ENCODE assay signal across 16 cellular contexts in genomic region chr2:177478029-177478428, GRCh38.
"Had no signal": no experiment of that assay in that cellular context is flagged by ENCODE, and none has a peak within 500 bp of the region (broad histone marks: within the 10 kb centered on the region; RNA-seq: fewer than 3 reads in every experiment).

No MANE protein-coding gene starts in this region.

- H3K4me1 ChIP-seq: colonic mucosa, gastroesophageal sphincter, prostate gland had no signal

- H3K27me3 ChIP-seq: body of pancreas, colonic mucosa, gastroesophageal sphincter, heart left ventricle, tibial nerve had no signal

- H3K36me3 ChIP-seq: colonic mucosa, prostate gland had no signal

- DNase-seq: activated T-cell treated with anti-CD3 and anti-CD28 coated beads for 4 hours; amygdala; body of pancreas; central memory CD4-positive, alpha-beta T cell; colonic mucosa; heart left ventricle; mesenchymal stem cell; naive thymus-derived CD4-positive, alpha-beta T cell; right cardiac atrium; stimulated activated CD4-positive, alpha-beta T cell treated with anti-CD3 and anti-CD28 coated beads, Interleukin-15, amount 100 ng/mL, for 24 hours; stimulated activated CD4-positive, alpha-beta T cell treated with anti-CD3 and anti-CD28 coated beads, Interleukin-2, amount 100 ng/mL, for 48 hours had no signal

- H3K4me3 ChIP-seq: body of pancreas, colonic mucosa, gastroesophageal sphincter, heart left ventricle, prostate gland, skin epidermis, tibial nerve had no signal

- H3K27ac ChIP-seq: body of pancreas, colonic mucosa, gastroesophageal sphincter, heart left ventricle, prostate gland, skin epidermis, tibial nerve had no signal

- ATAC-seq: activated CD4-positive, CD25-positive, alpha-beta regulatory T cell treated with anti-CD3 and anti-CD28 coated beads, Interleukin-2, amount 50 U/mL, for 24 hours; body of pancreas; gastroesophageal sphincter; heart left ventricle; naive thymus-derived CD4-positive, alpha-beta T cell; right cardiac atrium had no signal
